ENCODE assay signal across 38 cellular contexts in the genomic region with DNA sequence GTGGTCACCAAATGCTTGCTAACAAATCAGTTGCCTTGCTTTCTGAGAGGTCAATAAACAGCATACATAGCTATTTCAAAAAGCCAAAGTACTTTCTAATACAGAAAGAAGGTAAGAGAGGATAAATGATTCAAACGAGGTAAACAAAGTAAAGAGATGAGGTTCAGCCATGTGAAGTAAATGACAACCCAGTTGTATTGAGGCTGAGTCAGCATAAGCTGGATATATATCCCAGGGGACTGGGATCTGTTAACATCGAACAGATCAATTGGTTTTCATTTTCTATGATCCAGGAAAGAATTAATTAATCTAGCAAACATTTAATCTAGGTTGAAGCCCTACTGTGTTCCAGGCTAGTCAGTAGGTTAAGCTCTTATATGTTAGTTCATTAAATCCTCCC.
"Had no signal": no experiment of that assay in that cellular context is flagged by ENCODE, and none has a peak within 500 bp of the region (broad histone marks: within the 10 kb centered on the region; RNA-seq: fewer than 3 reads in every experiment).

No MANE protein-coding gene starts in this region.

- H3K27me3 ChIP-seq: ascending aorta, cardiac muscle cell, MG63 had no signal

- ATAC-seq: activated CD8-positive, alpha-beta memory T cell treated with anti-CD3 and anti-CD28 coated beads, Interleukin-2, amount 10 ng/mL, durations not matched to agents 7 days and 5 days; activated T-cell treated with anti-CD3 and anti-CD28 coated beads, Interleukin-2, amount 50 U/mL, for 72 hours; activated T-helper 17 cell treated with anti-CD3 and anti-CD28 coated beads, Interleukin-2, amount 50 U/mL, for 72 hours had no signal

- H3K4me1 ChIP-seq: ascending aorta had no signal

- DNase-seq: activated CD4-positive, alpha-beta memory T cell treated with anti-CD3 and anti-CD28 coated beads, Interleukin-2, amount 10 ng/mL, durations not matched to agents 7 days and 5 days; activated CD4-positive, alpha-beta T cell treated with anti-CD3 and anti-CD28 coated beads for 1 hour; activated CD4-positive, alpha-beta T cell treated with anti-CD3 and anti-CD28 coated beads for 48 hours; activated CD4-positive, CD25-positive, alpha-beta regulatory T cell; activated CD8-positive, alpha-beta memory T cell treated with anti-CD3 and anti-CD28 coated beads for 24 hours; activated CD8-positive, alpha-beta memory T cell treated with anti-CD3 and anti-CD28 coated beads, Interleukin-2, amount 10 ng/mL, durations not matched to agents 7 days and 5 days; activated CD8-positive, alpha-beta memory T cell treated with anti-CD3 and anti-CD28 coated beads, Interleukin-2, amount 50 U/mL, for 48 hours; activated effector memory CD4-positive, alpha-beta T cell treated with anti-CD3 and anti-CD28 coated beads, Interleukin-2, amount 50 U/mL, for 16 hours; activated naive CD4-positive, alpha-beta T cell; activated naive CD4-positive, alpha-beta T cell treated with anti-CD3 and anti-CD28 coated beads, Interleukin-2, amount 50 U/mL, for 16 hours; activated naive CD8-positive, alpha-beta T cell treated with anti-CD3 and anti-CD28 coated beads for 36 hours; activated T-cell treated with anti-CD3 and anti-CD28 coated beads, Interleukin-2, amount 50 U/mL, for 1 hour; activated T-cell treated with anti-CD3 and anti-CD28 coated beads, Interleukin-2, amount 50 U/mL, for 72 hours; amygdala; Karpas-422; MG63; NCI-H1048; NCI-H1105 treated with DMSO at 0.1 percent for 48 hours; NCI-H1436; NCI-H1694; NCI-H1930; NCI-H2081 treated with DMSO at 0.1 percent for 48 hours; NCI-H226; NCI-H446 treated with DMSO at 0.1 percent for 48 hours; NCI-H524; NK-92 treated with Interleukin-12 subunit alpha and Interleukin-12 subunit beta, amount 100 ng/mL, for 24 hours; PC-9; Right ventricle myocardium superior; SW 1271; T-helper 1 cell; T-helper 2 cell; T-helper 9 cell; WERI-Rb-1 had no signal

- H3K4me3 Mint-ChIP-seq: activated CD4-positive, alpha-beta memory T cell treated with anti-CD3 and anti-CD28 coated beads, Interleukin-2, amount 10 ng/mL, durations not matched to agents 7 days and 5 days; activated CD8-positive, alpha-beta memory T cell treated with anti-CD3 and anti-CD28 coated beads, Interleukin-2, amount 10 ng/mL, durations not matched to agents 7 days and 5 days; activated naive CD8-positive, alpha-beta T cell treated with anti-CD3 and anti-CD28 coated beads for 36 hours; activated T-cell treated with anti-CD3 and anti-CD28 coated beads, Interleukin-2, amount 50 U/mL, for 72 hours; activated T-helper 17 cell treated with anti-CD3 and anti-CD28 coated beads, Interleukin-2, amount 50 U/mL, for 72 hours; central memory CD8-positive, alpha-beta T cell had no signal

- H3K4me1 Mint-ChIP-seq: activated CD4-positive, alpha-beta memory T cell treated with anti-CD3 and anti-CD28 coated beads, Interleukin-2, amount 10 ng/mL, durations not matched to agents 7 days and 5 days; activated CD8-positive, alpha-beta memory T cell treated with anti-CD3 and anti-CD28 coated beads, Interleukin-2, amount 10 ng/mL, durations not matched to agents 7 days and 5 days; activated naive CD8-positive, alpha-beta T cell treated with anti-CD3 and anti-CD28 coated beads for 36 hours; activated T-helper 17 cell treated with anti-CD3 and anti-CD28 coated beads, Interleukin-2, amount 50 U/mL, for 72 hours; central memory CD8-positive, alpha-beta T cell had no signal

- H3K9me3 ChIP-seq: MG63 had no signal

- H2AFZ ChIP-seq: PC-9 had no signal

- H3K27me3 Mint-ChIP-seq: activated CD4-positive, alpha-beta memory T cell treated with anti-CD3 and anti-CD28 coated beads, Interleukin-2, amount 10 ng/mL, durations not matched to agents 7 days and 5 days; activated CD8-positive, alpha-beta memory T cell treated with anti-CD3 and anti-CD28 coated beads, Interleukin-2, amount 10 ng/mL, durations not matched to agents 7 days and 5 days; activated naive CD8-positive, alpha-beta T cell treated with anti-CD3 and anti-CD28 coated beads for 36 hours; activated T-helper 17 cell treated with anti-CD3 and anti-CD28 coated beads, Interleukin-2, amount 50 U/mL, for 72 hours; central memory CD8-positive, alpha-beta T cell had no signal

- H3K36me3 Mint-ChIP-seq: activated CD8-positive, alpha-beta memory T cell treated with anti-CD3 and anti-CD28 coated beads, Interleukin-2, amount 10 ng/mL, durations not matched to agents 7 days and 5 days; activated naive CD8-positive, alpha-beta T cell treated with anti-CD3 and anti-CD28 coated beads for 36 hours had no signal

- H3K9me3 Mint-ChIP-seq: activated CD4-positive, alpha-beta memory T cell treated with anti-CD3 and anti-CD28 coated beads, Interleukin-2, amount 10 ng/mL, durations not matched to agents 7 days and 5 days; activated naive CD8-positive, alpha-beta T cell treated with anti-CD3 and anti-CD28 coated beads for 36 hours; activated T-helper 17 cell treated with anti-CD3 and anti-CD28 coated beads, Interleukin-2, amount 50 U/mL, for 72 hours; central memory CD8-positive, alpha-beta T cell had no signal

- H3K36me3 ChIP-seq: ascending aorta, cardiac muscle cell, MG63, WERI-Rb-1 had no signal

- H3K27ac ChIP-seq: ascending aorta, cardiac muscle cell, PC-9, RWPE1, WERI-Rb-1 had no signal

- H3K27ac Mint-ChIP-seq: activated CD4-positive, alpha-beta memory T cell treated with anti-CD3 and anti-CD28 coated beads, Interleukin-2, amount 10 ng/mL, durations not matched to agents 7 days and 5 days; activated CD8-positive, alpha-beta memory T cell treated with anti-CD3 and anti-CD28 coated beads, Interleukin-2, amount 10 ng/mL, durations not matched to agents 7 days and 5 days; activated naive CD8-positive, alpha-beta T cell treated with anti-CD3 and anti-CD28 coated beads for 36 hours; activated T-cell treated with anti-CD3 and anti-CD28 coated beads, Interleukin-2, amount 50 U/mL, for 72 hours; activated T-helper 17 cell treated with anti-CD3 and anti-CD28 coated beads, Interleukin-2, amount 50 U/mL, for 72 hours had no signal

- H3K4me3 ChIP-seq: ascending aorta, cardiac muscle cell, MG63, PC-9 had no signal

- H3K4me2 ChIP-seq: PC-9 had no signal
